Comparison of ENCODE assay signal across 16 cellular contexts in genomic region chr10:16789765-16790164, GRCh38.
"Had no signal": no experiment of that assay in that cellular context is flagged by ENCODE, and none has a peak within 500 bp of the region (broad histone marks: within the 10 kb centered on the region; RNA-seq: fewer than 3 reads in every experiment).

No MANE protein-coding gene starts in this region.

- H3K4me2 ChIP-seq: SK-N-SH had no signal

- ATAC-seq: activated CD4-positive, CD25-positive, alpha-beta regulatory T cell treated with anti-CD3 and anti-CD28 coated beads, Interleukin-2, amount 50 U/mL, for 24 hours; activated naive CD4-positive, alpha-beta T cell treated with anti-CD3 and anti-CD28 coated beads, Interleukin-2, amount 50 U/mL, for 72 hours; gastroesophageal sphincter had no signal

- H3K27ac ChIP-seq: esophagus muscularis mucosa, gastroesophageal sphincter, heart left ventricle, tibial artery had no signal

- DNase-seq: activated gamma-delta T cell treated with Interleukin-2 at 50 U/mL for 16 hours; amygdala; effector CD4-positive, alpha-beta T cell; heart left ventricle; mammary epithelial cell; posterior cingulate gyrus; SK-N-SH; stimulated activated CD4-positive, alpha-beta T cell treated with anti-CD3 and anti-CD28 coated beads, Interleukin-12 subunit alpha, Interleukin-12 subunit beta, amount 100 ng/mL, for 4 hours; stimulated activated CD4-positive, alpha-beta T cell treated with anti-CD3 and anti-CD28 coated beads, Interleukin-1b, Interleukin-23, amount 100 ng/mL, for 48 hours; stimulated activated CD8-positive, alpha-beta memory T cell treated with anti-CD3 and anti-CD28 coated beads, Interleukin-4, amount 100 ng/mL, for 48 hours; stimulated activated naive CD4-positive, alpha-beta T cell treated with Interleukin-2 at 50 U/mL for 16 hours; tibial artery had no signal

- H3K9me2 ChIP-seq: SK-N-SH had no signal

- H3K9me3 ChIP-seq: esophagus muscularis mucosa, gastroesophageal sphincter, heart left ventricle, SK-N-SH, tibial artery had no signal

- H3K27me3 ChIP-seq: esophagus muscularis mucosa, gastroesophageal sphincter, heart left ventricle, tibial artery had no signal

- H3K4me3 ChIP-seq: esophagus muscularis mucosa, gastroesophageal sphincter, heart left ventricle, tibial artery had no signal
